In genomic region chr7:70071786-70072185, GRCh38 we compare ENCODE assay signal across 15 cellular contexts.
DNase-seq lines count a peak whose midpoint lies in the region; ATAC-seq and TF ChIP-seq lines count a peak whose summit lies in the region.
"Had no signal": no experiment of that assay in that cellular context is flagged by ENCODE, and none has a peak within 500 bp of the region (broad histone marks: within the 10 kb centered on the region; RNA-seq: fewer than 3 reads in every experiment).

No MANE protein-coding gene starts in this region.

- no peaks in the 10 kb centered on the region for H3K9me3 Mint-ChIP-seq in progenitor cell of endocrine pancreas (ENCODE audit: low read depth)
- H3K9me3 Mint-ChIP-seq: activated T-helper 17 cell treated with anti-CD3 and anti-CD28 coated beads, Interleukin-2, amount 50 U/mL, for 72 hours; natural killer cell treated with Interleukin-12 subunit alpha and Interleukin-12 subunit beta and Interleukin-15 and Interleukin-18, amount 100 ng/mL, for 72 hours; stimulated activated naive CD8-positive, alpha-beta T cell treated with anti-CD3 and anti-CD28 coated beads, Interleukin-15, amount 100 ng/mL, for 72 hours had no signal

- TF ChIP-seq CTCF in gastroesophageal sphincter (IDR thresholded peaks at IDR 0.05) (no peak), progenitor cell of endocrine pancreas (IDR thresholded peaks at IDR 0.05; ENCODE audit: unreplicated experiment) (no peak)

- TF ChIP-seq EP300 in gastroesophageal sphincter (IDR thresholded peaks at IDR 0.05) = no peak

- peaks cover 3 to 27% (median 7%) of the 10 kb centered on the region in 3 donors for H3K4me1 ChIP-seq in gastroesophageal sphincter

- intact Hi-C loops in posterior vena cava (cut with DNase I) = no loop called here

- no peaks in the 10 kb centered on the region for H3K36me3 Mint-ChIP-seq in progenitor cell of endocrine pancreas (ENCODE audit: insufficient read depth)
- H3K36me3 Mint-ChIP-seq: natural killer cell treated with Interleukin-12 subunit alpha and Interleukin-12 subunit beta and Interleukin-15 and Interleukin-18, amount 100 ng/mL, for 72 hours had no signal

- H3K27me3 ChIP-seq in gastroesophageal sphincter = no peaks in the 10 kb centered on the region
- H3K27me3 ChIP-seq: heart left ventricle had no signal

- peaks cover 22% of the 10 kb centered on the region for H3K4me1 Mint-ChIP-seq in progenitor cell of endocrine pancreas (ENCODE audit: low read depth)
- H3K4me1 Mint-ChIP-seq: activated CD4-positive, alpha-beta T cell treated with anti-CD3 and anti-CD28 coated beads for 36 hours; activated T-helper 17 cell treated with anti-CD3 and anti-CD28 coated beads, Interleukin-2, amount 50 U/mL, for 72 hours; stimulated activated naive CD8-positive, alpha-beta T cell treated with anti-CD3 and anti-CD28 coated beads, Interleukin-15, amount 100 ng/mL, for 72 hours had no signal

- no peaks in the 10 kb centered on the region for H3K36me3 ChIP-seq in gastroesophageal sphincter
- H3K36me3 ChIP-seq: heart left ventricle had no signal

- DNase-seq in DMS153 treated with DMSO at 0.1 percent for 48 hours (lab: John Stamatoyannopoulos, UW; ENCODE audit: unreplicated experiment) = peak; percentile 35
- DNase-seq in NCI-H146 (lab: John Stamatoyannopoulos, UW) = peak; percentile 79
- DNase-seq in progenitor cell of endocrine pancreas (ENCODE audit: low spot score, unreplicated experiment) = no peak
- no peak for DNase-seq in activated gamma-delta T cell (lab: John Stamatoyannopoulos, UW)
- DNase-seq in posterior vena cava (ENCODE audit: low spot score) = no peak
- DNase-seq in LoVo (ENCODE audit: low spot score) = no peak
- DNase-seq: activated CD4-positive, alpha-beta T cell treated with anti-CD3 and anti-CD28 coated beads for 36 hours; H7; heart left ventricle; NCI-H2107; stimulated activated naive CD8-positive, alpha-beta T cell treated with anti-CD3 and anti-CD28 coated beads, Interleukin-15, amount 100 ng/mL, for 72 hours had no signal

- H3K27ac Mint-ChIP-seq in progenitor cell of endocrine pancreas = peak overlapping the region; percentile 3
- H3K27ac Mint-ChIP-seq: activated CD4-positive, alpha-beta T cell treated with anti-CD3 and anti-CD28 coated beads for 36 hours; activated T-helper 17 cell treated with anti-CD3 and anti-CD28 coated beads, Interleukin-2, amount 50 U/mL, for 72 hours; natural killer cell treated with Interleukin-12 subunit alpha and Interleukin-12 subunit beta and Interleukin-15 and Interleukin-18, amount 100 ng/mL, for 72 hours; stimulated activated naive CD8-positive, alpha-beta T cell treated with anti-CD3 and anti-CD28 coated beads, Interleukin-15, amount 100 ng/mL, for 72 hours had no signal

- no peak overlapping the region for H3K4me3 ChIP-seq in gastroesophageal sphincter
- H3K4me3 ChIP-seq: heart left ventricle, lung had no signal

- TF ChIP-seq POLR2A in gastroesophageal sphincter (IDR thresholded peaks at IDR 0.05) = no peak

- WGBS in gastroesophageal sphincter (ENCODE audit: low coverage in 1 of 2), 2 donors = 75 to 76% methylated on average over 6 of the region's 7 CpGs

- H3K27ac ChIP-seq in gastroesophageal sphincter = peak overlapping the region; percentile 68 to 81 (median 74)

- no peaks in the 10 kb centered on the region for H3K27me3 Mint-ChIP-seq in progenitor cell of endocrine pancreas
- H3K27me3 Mint-ChIP-seq: activated CD4-positive, alpha-beta T cell treated with anti-CD3 and anti-CD28 coated beads for 36 hours; activated T-helper 17 cell treated with anti-CD3 and anti-CD28 coated beads, Interleukin-2, amount 50 U/mL, for 72 hours; stimulated activated naive CD8-positive, alpha-beta T cell treated with anti-CD3 and anti-CD28 coated beads, Interleukin-15, amount 100 ng/mL, for 72 hours had no signal

- no peak for ATAC-seq in gastroesophageal sphincter
- ATAC-seq: activated CD4-positive, alpha-beta T cell treated with anti-CD3 and anti-CD28 coated beads for 36 hours; activated T-helper 17 cell treated with anti-CD3 and anti-CD28 coated beads, Interleukin-2, amount 50 U/mL, for 72 hours; natural killer cell treated with Interleukin-12 subunit alpha and Interleukin-12 subunit beta and Interleukin-15 and Interleukin-18, amount 100 ng/mL, for 72 hours; stimulated activated naive CD8-positive, alpha-beta T cell treated with anti-CD3 and anti-CD28 coated beads, Interleukin-15, amount 100 ng/mL, for 72 hours had no signal

- H3K4me3 Mint-ChIP-seq in progenitor cell of endocrine pancreas (ENCODE audit: low read depth) = peak overlapping the region; percentile 32
- H3K4me3 Mint-ChIP-seq: activated CD4-positive, alpha-beta T cell treated with anti-CD3 and anti-CD28 coated beads for 36 hours; activated T-helper 17 cell treated with anti-CD3 and anti-CD28 coated beads, Interleukin-2, amount 50 U/mL, for 72 hours; natural killer cell treated with Interleukin-12 subunit alpha and Interleukin-12 subunit beta and Interleukin-15 and Interleukin-18, amount 100 ng/mL, for 72 hours; stimulated activated naive CD8-positive, alpha-beta T cell treated with anti-CD3 and anti-CD28 coated beads, Interleukin-15, amount 100 ng/mL, for 72 hours had no signal

- H3K9me3 ChIP-seq in gastroesophageal sphincter = no peaks in the 10 kb centered on the region
- H3K9me3 ChIP-seq: heart left ventricle had no signal

Comparison
In these comparisons a context has a peak if more than half of its experiments do, and no peak if none do; other contexts are left out.
1. DNase-seq: peak in DMS153 treated with DMSO at 0.1 percent for 48 hours (single experiment) and NCI-H146 (single experiment); none in progenitor cell of endocrine pancreas (single experiment), activated gamma-delta T cell (single experiment), posterior vena cava (single experiment) and LoVo (single experiment).